ENCODE assay signal across 8 cellular contexts in the genomic region with DNA sequence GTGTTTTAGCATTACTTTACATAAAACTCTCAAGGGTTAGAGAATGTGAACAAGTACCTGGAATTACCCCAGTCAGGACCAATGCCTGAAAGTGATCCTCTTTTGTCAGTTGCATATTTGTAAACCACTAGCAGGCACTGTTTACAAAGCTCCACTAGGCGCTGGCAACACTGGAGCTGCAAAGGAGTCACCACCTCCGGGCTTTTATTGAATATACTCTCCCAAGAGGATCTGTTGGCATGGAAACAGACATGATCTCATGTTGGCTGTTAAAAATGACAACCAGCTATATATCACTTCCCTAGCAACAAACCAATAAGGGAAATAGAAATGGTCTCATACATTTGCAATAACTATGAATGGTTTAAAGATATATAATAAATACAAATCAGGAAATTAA.
DNase-seq lines count a peak whose midpoint lies in the region; ATAC-seq and TF ChIP-seq lines count a peak whose summit lies in the region.

No MANE protein-coding gene starts in this region.

- TF ChIP-seq CTCF in C4-2B (conservative IDR thresholded peaks at IDR 0.05) (peak; percentile 82), HFFc6 (IDR thresholded peaks at IDR 0.05) (peak; percentile 55), Panc1 (IDR thresholded peaks at IDR 0.05) (peak; percentile 75), glutamatergic neuron (IDR thresholded peaks at IDR 0.05; ENCODE audit: partially characterized antibody, unreplicated experiment) (peak; percentile 8)

- H3K36me3 Mint-ChIP-seq in HFFc6 (ENCODE audit: low read depth) (no peaks in the 10 kb centered on the region), glutamatergic neuron (ENCODE audit: unreplicated experiment) (no peaks in the 10 kb centered on the region)

- 0 out of 2 replicates have a peak, but pooled peaks have one; percentile 68 for ATAC-seq in Panc1

- H3K27me3 ChIP-seq in Panc1 (ENCODE audit: control insufficient read depth, insufficient read depth, low read length) = no peaks in the 10 kb centered on the region

- no peak overlapping the region for H3K4me3 ChIP-seq in Panc1 (ENCODE audit: low read depth in 2 of 2, low read length in 2 of 2)

- no peaks in the 10 kb centered on the region for H3K4me1 ChIP-seq in Panc1 (ENCODE audit: control insufficient read depth, insufficient read depth, low read length)

- BruUV-seq in Panc1 (replicated peaks; lab: Mats Ljungman, UMichigan) = no TSS peak

- H3K27ac ChIP-seq in C4-2B = no peak overlapping the region
- H3K27ac ChIP-seq in Panc1 (ENCODE audit: low read length) = no peak overlapping the region

- DNase-seq in HFFc6 (peak; percentile 52), Panc1 (ENCODE audit: low read depth, low spot score) (no peak), glutamatergic neuron (peak; percentile 49), NCI-H187 (lab: John Stamatoyannopoulos, UW) (no peak), activated gamma-delta T cell treated with Interleukin-2 at 50 U/mL for 16 hours (no peak), LoVo (ENCODE audit: low spot score) (no peak), foreskin melanocyte (no peak)

- H3K36me3 ChIP-seq in Panc1 (ENCODE audit: control insufficient read depth, insufficient read depth, low read length) = no peaks in the 10 kb centered on the region

- CTCF ChIA-PET in Panc1 (lab: Charles Lee) = no interaction called here

- in situ Hi-C loops in Panc1 (cut with HindIII; ENCODE audit: low pct_unique_long_range_greater_than_20kb, low sequenced_read_pairs) = no loop called here

- H3K9me3 Mint-ChIP-seq in HFFc6 (no peaks in the 10 kb centered on the region), glutamatergic neuron (ENCODE audit: unreplicated experiment) (no peaks in the 10 kb centered on the region)

- H3K27me3 Mint-ChIP-seq in HFFc6 (ENCODE audit: insufficient read depth) (no peaks in the 10 kb centered on the region; the same call in 1 of the 2 replicates), glutamatergic neuron (ENCODE audit: unreplicated experiment) (no peaks in the 10 kb centered on the region)

- no peaks in the 10 kb centered on the region for H3K9me3 ChIP-seq in Panc1 (ENCODE audit: control insufficient read depth, insufficient read depth, low read depth, low read length)

- H3K27ac Mint-ChIP-seq in HFFc6 (no peak overlapping the region), glutamatergic neuron (ENCODE audit: unreplicated experiment) (no peak overlapping the region)

- H3K4me1 Mint-ChIP-seq in HFFc6 (ENCODE audit: low read depth) = peaks cover 6% of the 10 kb centered on the region; the same call in 1 of the 2 replicates
- peaks cover 9% of the 10 kb centered on the region for H3K4me1 Mint-ChIP-seq in glutamatergic neuron (ENCODE audit: low read depth, unreplicated experiment)

- H3K4me3 Mint-ChIP-seq in HFFc6 (no peak overlapping the region), glutamatergic neuron (ENCODE audit: unreplicated experiment) (no peak overlapping the region)

- POLR2A ChIA-PET in Panc1 (lab: Charles Lee) = interaction anchor here (0.6 kb wide), 1 partner anchor 10 kb away, joined by 3 read pairs; no protein-coding TSS in a partner anchor

- intact Hi-C loops in Panc1 (cut with micrococcal nuclease; ENCODE audit: unreplicated experiment) = no loop called here

Comparison
In these comparisons a context has a peak if more than half of its experiments do, and no peak if none do; other contexts are left out.
1. CTCF ChIP-seq: peak in every context shown above with its lines; median percentile 82 in C4-2B; 75 in Panc1; 55 in HFFc6; 8 in glutamatergic neuron.
2. DNase-seq: peak in HFFc6 (single experiment) and glutamatergic neuron (single experiment); none in Panc1 (single experiment), NCI-H187 (0 of 2), activated gamma-delta T cell treated with Interleukin-2 at 50 U/mL for 16 hours (single experiment), LoVo (single experiment) and foreskin melanocyte (single experiment).